Comparison of ENCODE assay signal across 20 cellular contexts in the genomic region with DNA sequence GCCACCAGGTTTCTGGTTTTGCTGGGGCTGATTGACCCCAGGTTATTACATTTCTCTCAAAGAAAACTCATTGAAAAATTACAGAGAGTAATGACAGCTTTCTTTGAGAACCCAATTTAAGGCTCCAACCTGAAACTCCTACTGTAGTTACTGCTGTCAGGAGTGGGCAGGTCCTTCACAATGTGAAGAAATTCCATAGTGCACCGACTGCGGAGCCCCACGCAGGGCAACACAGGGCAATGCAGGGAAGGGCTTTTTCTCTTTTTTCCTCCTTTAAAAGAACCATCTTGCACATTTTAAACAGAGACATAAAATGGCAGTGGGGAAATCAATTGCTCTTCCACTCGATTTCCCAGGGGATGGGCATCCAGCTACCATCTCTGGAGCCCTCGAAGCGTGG.
DNase-seq lines count a peak whose midpoint lies in the region; ATAC-seq lines count a peak whose summit lies in the region.
"Had no signal": no experiment of that assay in that cellular context is flagged by ENCODE, and none has a peak within 500 bp of the region (broad histone marks: within the 10 kb centered on the region; RNA-seq: fewer than 3 reads in every experiment).

No MANE protein-coding gene starts in this region.

- CTCF ChIA-PET in activated naive CD4-positive, alpha-beta T cell treated with anti-CD3 and anti-CD28 coated beads for 36 hours (lab: Charles Lee): interaction anchor here (0.6 to 5.0 kb wide), 8 partner anchors 19 to 894 kb away, joined by 3 to 84 read pairs (median 6); no protein-coding TSS in a partner anchor

- no peak for ATAC-seq in activated naive CD8-positive, alpha-beta T cell treated with anti-CD3 and anti-CD28 coated beads, Interleukin-2, amount 10 ng/mL, durations not matched to agents 7 days and 5 days (ENCODE audit: low read depth)
- ATAC-seq: GM12878, left colon, right lobe of liver had no signal

- H3K9me3 Mint-ChIP-seq in activated naive CD4-positive, alpha-beta T cell treated with anti-CD3 and anti-CD28 coated beads for 36 hours: no peaks in the 10 kb centered on the region
- H3K9me3 Mint-ChIP-seq in activated naive CD8-positive, alpha-beta T cell treated with anti-CD3 and anti-CD28 coated beads, Interleukin-2, amount 10 ng/mL, durations not matched to agents 7 days and 5 days: no peaks in the 10 kb centered on the region

- intact Hi-C loops in activated naive CD4-positive, alpha-beta T cell treated with anti-CD3 and anti-CD28 coated beads for 36 hours (cut with micrococcal nuclease): loop anchor here (1.0 kb wide), 4 partner anchors 69 to 135 kb away; a partner anchor contains a TSS

- H3K27me3 ChIP-seq in H7 (ENCODE audit: control insufficient read depth, insufficient read depth, low read length): no peaks in the 10 kb centered on the region
- H3K27me3 ChIP-seq: BE2C, colonic mucosa, neural progenitor cell, right lobe of liver, spleen, stomach, thyroid gland, vagina had no signal

- no peaks in the 10 kb centered on the region for H3K27me3 Mint-ChIP-seq in activated naive CD4-positive, alpha-beta T cell treated with anti-CD3 and anti-CD28 coated beads for 36 hours (ENCODE audit: low read depth)
- H3K27me3 Mint-ChIP-seq in activated naive CD8-positive, alpha-beta T cell treated with anti-CD3 and anti-CD28 coated beads, Interleukin-2, amount 10 ng/mL, durations not matched to agents 7 days and 5 days: no peaks in the 10 kb centered on the region

- POLR2A ChIA-PET in activated naive CD8-positive, alpha-beta T cell treated with anti-CD3 and anti-CD28 coated beads, Interleukin-2, amount 10 ng/mL, durations not matched to agents 7 days and 5 days (lab: Charles Lee): interaction anchor here (0.8 to 2.5 kb wide), 2 partner anchors 73 to 107 kb away, joined by 3 to 19 read pairs; no protein-coding TSS in a partner anchor

- H3K36me3 Mint-ChIP-seq in activated naive CD4-positive, alpha-beta T cell treated with anti-CD3 and anti-CD28 coated beads for 36 hours (ENCODE audit: low read depth): peaks cover 60% of the 10 kb centered on the region
- H3K36me3 Mint-ChIP-seq in activated naive CD8-positive, alpha-beta T cell treated with anti-CD3 and anti-CD28 coated beads, Interleukin-2, amount 10 ng/mL, durations not matched to agents 7 days and 5 days: peaks cover 34% of the 10 kb centered on the region

- H3K4me3 ChIP-seq in H7 (ENCODE audit: insufficient read depth, low read depth, low read length): no peak overlapping the region
- H3K4me3 ChIP-seq: colonic mucosa, GM12878, neural progenitor cell, right lobe of liver, spleen, stomach, thyroid gland, vagina had no signal

- H3K4me3 Mint-ChIP-seq in activated naive CD4-positive, alpha-beta T cell treated with anti-CD3 and anti-CD28 coated beads for 36 hours: no peak overlapping the region
- no peak overlapping the region for H3K4me3 Mint-ChIP-seq in activated naive CD8-positive, alpha-beta T cell treated with anti-CD3 and anti-CD28 coated beads, Interleukin-2, amount 10 ng/mL, durations not matched to agents 7 days and 5 days
- H3K4me3 Mint-ChIP-seq: neural progenitor cell had no signal

- peaks cover 14% of the 10 kb centered on the region for H3K36me3 ChIP-seq in H7 (replicated peaks; ENCODE audit: control insufficient read depth, insufficient read depth, low read length)
- H3K36me3 ChIP-seq: BE2C, colonic mucosa, neural progenitor cell, thyroid gland, vagina had no signal

- H3K4me1 Mint-ChIP-seq in activated naive CD4-positive, alpha-beta T cell treated with anti-CD3 and anti-CD28 coated beads for 36 hours (ENCODE audit: low read depth): peaks cover 46% of the 10 kb centered on the region
- peaks cover 58% of the 10 kb centered on the region for H3K4me1 Mint-ChIP-seq in activated naive CD8-positive, alpha-beta T cell treated with anti-CD3 and anti-CD28 coated beads, Interleukin-2, amount 10 ng/mL, durations not matched to agents 7 days and 5 days

- no peak for DNase-seq in activated naive CD4-positive, alpha-beta T cell treated with anti-CD3 and anti-CD28 coated beads for 36 hours
- no peak for DNase-seq in activated naive CD4-positive, alpha-beta T cell treated with Interleukin-2 at 50 U/mL for 16 hours
- DNase-seq in H7 (peak; percentile 33), retina (peak; percentile 49), activated gamma-delta T cell (lab: John Stamatoyannopoulos, UW) (no peak)
- DNase-seq in activated naive CD8-positive, alpha-beta T cell treated with anti-CD3 and anti-CD28 coated beads, Interleukin-2, amount 10 ng/mL, durations not matched to agents 7 days and 5 days: no peak
- DNase-seq in effector CD4-positive, alpha-beta T cell: no peak
- DNase-seq: colonic mucosa; mammary epithelial cell; NCI-H526 treated with DMSO at 0.1 percent for 48 hours; NK-92 treated with Interleukin-12 subunit alpha and Interleukin-12 subunit beta, amount 100 ng/mL, for 24 hours; right lobe of liver; spleen; stomach; thyroid gland had no signal

- H3K27ac Mint-ChIP-seq in activated naive CD4-positive, alpha-beta T cell treated with anti-CD3 and anti-CD28 coated beads for 36 hours: peak overlapping the region; percentile 81
- peak overlapping the region; percentile 83 for H3K27ac Mint-ChIP-seq in activated naive CD8-positive, alpha-beta T cell treated with anti-CD3 and anti-CD28 coated beads, Interleukin-2, amount 10 ng/mL, durations not matched to agents 7 days and 5 days
- H3K27ac Mint-ChIP-seq: neural progenitor cell had no signal

Comparison
In these comparisons a context has a peak if more than half of its experiments do, and no peak if none do; other contexts are left out.
1. DNase-seq: peak in H7 (single experiment) and retina (single experiment); none in activated naive CD4-positive, alpha-beta T cell treated with anti-CD3 and anti-CD28 coated beads for 36 hours (single experiment), activated naive CD4-positive, alpha-beta T cell treated with Interleukin-2 at 50 U/mL for 16 hours (single experiment), activated naive CD8-positive, alpha-beta T cell treated with anti-CD3 and anti-CD28 coated beads, Interleukin-2, amount 10 ng/mL, durations not matched to agents 7 days and 5 days (single experiment), activated gamma-delta T cell (single experiment) and effector CD4-positive, alpha-beta T cell (single experiment).